In genomic region chr1:222099746-222100145, GRCh38 we compare ENCODE assay signal across 26 cellular contexts.
"Had no signal": no experiment of that assay in that cellular context is flagged by ENCODE, and none has a peak within 500 bp of the region (broad histone marks: within the 10 kb centered on the region; RNA-seq: fewer than 3 reads in every experiment).

No MANE protein-coding gene starts in this region.

- DNase-seq: activated CD4-positive, alpha-beta memory T cell treated with anti-CD3 and anti-CD28 coated beads, Interleukin-2, amount 10 ng/mL, durations not matched to agents 7 days and 5 days; activated CD4-positive, alpha-beta T cell treated with anti-CD3 and anti-CD28 coated beads for 36 hours; activated CD4-positive, alpha-beta T cell treated with anti-CD3 and anti-CD28 coated beads, Interleukin-2, amount 50 U/mL, for 1 hour; activated gamma-delta T cell; activated naive CD4-positive, alpha-beta T cell treated with anti-CD3 and anti-CD28 coated beads for 36 hours; activated T-cell treated with anti-CD3 and anti-CD28 coated beads for 4 hours; activated T-cell treated with anti-CD3 and anti-CD28 coated beads, Interleukin-2, amount 50 U/mL, for 48 hours; amygdala; Karpas-422; MM.1S; NCI-H1105; NCI-H1436; NCI-H1694 treated with DMSO at 0.1 percent for 48 hours; NCI-H2029 treated with DMSO at 0.1 percent for 48 hours; NCI-H345; NCI-H510A; NCI-H526 treated with DMSO at 0.1 percent for 48 hours; NK-92 treated with Interleukin-12 subunit alpha and Interleukin-12 subunit beta, amount 100 ng/mL, for 24 hours; OCI-M1; RPMI8226; SK-N-SH; T-helper 1 cell; WERI-Rb-1 had no signal

- H3K4me2 ChIP-seq: SK-N-SH had no signal

- H3K36me3 ChIP-seq: WERI-Rb-1 had no signal

- H3K9me3 ChIP-seq: SK-N-SH had no signal

- H3K27ac ChIP-seq: WERI-Rb-1 had no signal

- H3K9ac ChIP-seq: SK-N-SH had no signal

- ATAC-seq: activated CD4-positive, alpha-beta T cell treated with anti-CD3 and anti-CD28 coated beads for 36 hours; activated T-helper 17 cell treated with anti-CD3 and anti-CD28 coated beads, Interleukin-2, amount 50 U/mL, for 72 hours; Panc1; Right ventricle myocardium inferior had no signal
